13 cellular contexts compared by ENCODE assay signal in the genomic region with DNA sequence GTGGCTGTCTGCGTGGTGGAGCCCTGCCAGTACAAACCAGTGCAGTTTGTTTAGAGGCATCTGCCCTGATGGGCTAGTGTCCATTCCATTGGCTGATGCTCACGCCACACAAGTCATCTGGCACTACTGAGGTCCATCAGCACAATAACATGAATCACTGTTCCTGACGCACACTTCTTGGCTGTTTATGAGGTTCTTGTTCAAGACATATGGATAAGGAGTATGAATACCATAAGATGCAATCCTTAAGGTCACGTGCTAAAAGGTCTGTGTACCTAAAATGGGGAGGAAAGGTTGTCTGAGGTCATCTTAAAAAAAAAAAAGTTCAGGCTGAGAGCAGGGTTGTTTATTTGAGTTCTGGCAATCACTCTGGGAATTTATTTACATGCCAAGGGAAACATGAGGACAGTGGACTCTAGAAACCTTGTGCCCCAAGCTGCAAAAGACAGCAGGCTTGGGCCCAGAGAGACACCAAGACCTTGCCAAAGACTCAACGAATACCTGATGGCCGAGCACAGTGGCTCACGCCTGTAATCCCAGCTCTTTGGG. TPM values are rescaled to one million over a fixed set of nuclear protein-coding genes. Genes with fewer than 3 reads are reported as not detected.
DNase-seq lines count a peak whose midpoint lies in the region; ATAC-seq and TF ChIP-seq lines count a peak whose summit lies in the region.
"Had no signal": no experiment of that assay in that cellular context is flagged by ENCODE, and none has a peak within 500 bp of the region (broad histone marks: within the 10 kb centered on the region; RNA-seq: fewer than 3 reads in every experiment).

No MANE protein-coding gene starts in this region.

- POLR2A ChIA-PET in RWPE1 (lab: Yijun Ruan, JAX; ENCODE audit: low non-redundant PET): no interaction called here

- ATAC-seq in GM21423 (IDR thresholded peaks at IDR 0.05; ENCODE audit: unreplicated experiment) (no peak), HG02759 (IDR thresholded peaks at IDR 0.05; ENCODE audit: unreplicated experiment) (no peak)
- ATAC-seq: foreskin keratinocyte; natural killer cell treated with Interleukin-12 subunit alpha and Interleukin-12 subunit beta and Interleukin-15 and Interleukin-18, amount 100 ng/mL, for 72 hours had no signal

- H3K4me3 ChIP-seq in fibroblast of villous mesenchyme (ENCODE audit: low read depth, low read length) (no peak overlapping the region), skeletal muscle tissue (ENCODE audit: low read length in 3 of 3) (peak overlapping the region in 2 of 3 donors; percentile 21 to 31)
- H3K4me3 ChIP-seq: thyroid gland had no signal

- no peak overlapping the region for H3K9ac ChIP-seq in skeletal muscle tissue (ENCODE audit: low read depth in 1 of 3, low read length in 3 of 3)

- no peaks in the 10 kb centered on the region for H3K9me3 ChIP-seq in skeletal muscle tissue (ENCODE audit: control insufficient read depth in 3 of 3, low read length in 3 of 3)
- H3K9me3 ChIP-seq: thyroid gland had no signal

- TF ChIP-seq CTCF in RWPE1 (conservative IDR thresholded peaks at IDR 0.05; ENCODE audit: low read depth) (no peak), fibroblast of villous mesenchyme (IDR thresholded peaks at IDR 0.05; ENCODE audit: insufficient read depth, low read depth, low read length) (no peak)

- H3K27ac ChIP-seq in RWPE1 (peak overlapping the region; percentile 52), skeletal muscle tissue (ENCODE audit: low read depth, low read length) (peak overlapping the region; percentile 45)
- H3K27ac ChIP-seq: foreskin keratinocyte, thyroid gland had no signal

- peaks cover 4 to 10% (median 5%) of the 10 kb centered on the region in 3 donors for H3K4me1 ChIP-seq in skeletal muscle tissue (ENCODE audit: control insufficient read depth in 3 of 3, insufficient read depth in 3 of 3, low read length in 3 of 3)
- H3K4me1 ChIP-seq: foreskin keratinocyte, thyroid gland had no signal

- CTCF ChIA-PET in RWPE1 (lab: Yijun Ruan, JAX): no interaction called here

- H3K27me3 ChIP-seq in skeletal muscle tissue (ENCODE audit: control insufficient read depth in 3 of 3, insufficient read depth in 3 of 3, low read length in 3 of 3): no peaks in the 10 kb centered on the region
- H3K27me3 ChIP-seq: thyroid gland had no signal

- H3K36me3 ChIP-seq in skeletal muscle tissue (ENCODE audit: control insufficient read depth in 3 of 3, insufficient read depth in 3 of 3, low read length in 3 of 3): no peaks in the 10 kb centered on the region
- H3K36me3 ChIP-seq: thyroid gland had no signal

- DNase-seq in GM04504 (ENCODE audit: low read depth) (peak; percentile 28), RWPE1 (ENCODE audit: low spot score) (peak; percentile 57), fibroblast of villous mesenchyme (ENCODE audit: low read depth) (peak; percentile 79)
- DNase-seq in activated CD4-positive, alpha-beta T cell treated with anti-CD3 and anti-CD28 coated beads for 1 hour: no peak
- DNase-seq: foreskin keratinocyte, NCI-H1105 treated with DMSO at 0.1 percent for 48 hours, NCI-H524 treated with DMSO at 0.1 percent for 48 hours, SHP77 had no signal

RNA-seq across cellular contexts. Expression of a gene that starts 54.1 kb away (rescaled TPM):
- 0.97 and 1.7 TPM in 2 replicates for total RNA-seq in fibroblast of villous mesenchyme
- total RNA-seq in skeletal muscle tissue: 12.5 TPM
